In the genomic region with DNA sequence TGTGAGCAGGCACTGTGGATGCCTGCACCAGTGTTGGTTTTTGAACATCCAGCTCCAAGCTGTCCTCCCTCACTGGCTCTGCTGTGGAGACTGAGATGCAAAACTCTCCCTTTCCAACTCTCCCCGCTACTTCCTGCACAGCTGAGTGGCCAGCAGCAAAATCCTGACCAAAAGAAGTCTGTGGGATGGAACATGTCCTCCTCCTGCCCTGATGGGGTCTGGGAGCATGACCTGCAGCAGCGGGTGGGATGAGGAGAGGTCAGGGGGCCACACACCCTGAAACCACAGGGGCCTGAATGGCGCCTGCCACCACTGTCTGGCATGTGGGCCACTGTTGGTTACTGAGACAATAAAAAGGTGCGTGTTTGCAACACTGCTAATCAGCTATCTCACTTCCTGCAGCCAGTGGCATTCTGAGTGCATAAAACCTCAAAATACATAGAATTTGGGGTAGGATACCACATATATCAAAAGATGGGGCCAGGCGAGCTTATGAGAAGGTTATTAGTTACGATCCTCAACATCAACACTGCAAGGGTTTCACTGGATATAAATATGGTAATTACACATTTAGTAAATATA, we compare ENCODE assay signal across 13 cellular contexts.
"Had no signal": no experiment of that assay in that cellular context is flagged by ENCODE, and none has a peak within 500 bp of the region (broad histone marks: within the 10 kb centered on the region; RNA-seq: fewer than 3 reads in every experiment).

No MANE protein-coding gene starts in this region.

- DNase-seq: activated CD4-positive, alpha-beta T cell treated with anti-CD3 and anti-CD28 coated beads, Interleukin-2, amount 50 U/mL, for 1 hour; cortex of kidney; left lung; mucosa of descending colon; naive thymus-derived CD8-positive, alpha-beta T cell; retina; stimulated activated CD4-positive, alpha-beta T cell treated with anti-CD3 and anti-CD28 coated beads, Interleukin-15, amount 100 ng/mL, for 24 hours; stimulated activated CD4-positive, alpha-beta T cell treated with anti-CD3 and anti-CD28 coated beads, Interleukin-4, amount 100 ng/mL, for 1 hour; stimulated activated naive CD4-positive, alpha-beta T cell had no signal

- H3K36me3 ChIP-seq: left lung, neutrophil, suprapubic skin had no signal

- H3K27ac ChIP-seq: hepatocyte, left lung, suprapubic skin had no signal

- ATAC-seq: activated naive CD4-positive, alpha-beta T cell treated with anti-CD3 and anti-CD28 coated beads, Interleukin-2, amount 50 U/mL, for 72 hours; left lung; mucosa of descending colon; naive thymus-derived CD8-positive, alpha-beta T cell had no signal

- H3K4me1 ChIP-seq: left lung, suprapubic skin had no signal

- H3K4me3 ChIP-seq: hepatocyte, left lung, mucosa of descending colon, suprapubic skin had no signal

- H3K9me3 ChIP-seq: mucosa of descending colon, neutrophil, suprapubic skin had no signal
